8 cellular contexts compared by ENCODE assay signal in the genomic region with DNA sequence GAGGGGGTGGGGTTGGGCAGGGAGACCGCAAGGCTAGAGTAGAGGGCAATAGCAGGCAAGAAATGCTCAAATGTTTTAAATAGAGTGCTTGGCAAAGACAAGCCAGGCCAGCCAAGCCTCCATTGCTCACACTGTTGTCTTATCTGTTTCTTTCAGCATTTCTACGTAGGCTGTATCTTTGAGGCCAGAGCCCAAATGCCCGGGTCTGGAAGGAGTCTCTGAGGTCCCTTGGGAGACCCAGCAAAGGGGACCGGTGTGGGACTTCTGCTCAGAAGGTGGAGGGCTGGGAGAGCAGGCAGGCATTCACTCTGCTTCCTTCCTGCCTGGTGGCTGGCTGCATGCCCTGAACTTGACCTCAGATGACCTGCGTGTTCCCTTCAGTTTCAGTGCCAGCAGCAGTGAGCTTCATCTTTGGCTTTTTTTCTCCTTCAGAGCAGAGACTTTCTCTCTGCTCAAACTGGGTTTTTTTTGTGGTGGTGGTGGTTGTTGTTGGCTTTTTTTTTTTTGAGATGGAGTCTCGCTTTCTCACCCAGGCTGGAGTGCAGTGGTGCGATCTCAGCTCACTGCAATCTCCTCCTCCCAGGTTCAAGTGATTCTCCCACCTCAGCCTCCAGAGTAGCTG. TPM values are rescaled to one million over a fixed set of nuclear protein-coding genes. Genes with fewer than 3 reads are reported as not detected.
DNase-seq lines count a peak whose midpoint lies in the region; ATAC-seq and TF ChIP-seq lines count a peak whose summit lies in the region.

No MANE protein-coding gene starts in this region.

- H3K36me3 ChIP-seq in ovary (no peaks in the 10 kb centered on the region), HAP-1 (replicated peaks) (no peaks in the 10 kb centered on the region)

- H3K9me3 Mint-ChIP-seq in dendritic cell treated with granulocyte-macrophage colony-stimulating factor and Interleukin-4, amounts not matched to agents 40 ng/mL and 50 ng/mL, for 4 days = no peaks in the 10 kb centered on the region
- no peaks in the 10 kb centered on the region for H3K9me3 Mint-ChIP-seq in HFFc6

- H3K27me3 ChIP-seq in ovary (no peaks in the 10 kb centered on the region), HAP-1 (ENCODE audit: low read depth) (no peaks in the 10 kb centered on the region)

- H3K9me3 ChIP-seq in ovary (no peaks in the 10 kb centered on the region), HAP-1 (no peaks in the 10 kb centered on the region)

- DNase-seq in DMS 273 (lab: John Stamatoyannopoulos, UW; ENCODE audit: unreplicated experiment) (peak; percentile 77), SKM-1 (lab: John Stamatoyannopoulos, UW; ENCODE audit: unreplicated experiment) (peak; percentile 60), ovary (peak; percentile 46 to 88 (median 67)), HAP-1 (ENCODE audit: low spot score in 2 of 2) (no peak), HFFc6 (no peak)

- 40 to 44% (median 41%) methylated on average over 7 of the region's 7 CpGs for WGBS in ovary, 3 donors

- no peaks in the 10 kb centered on the region for H3K36me3 Mint-ChIP-seq in dendritic cell treated with granulocyte-macrophage colony-stimulating factor and Interleukin-4, amounts not matched to agents 40 ng/mL and 50 ng/mL, for 4 days (ENCODE audit: low read depth)
- no peaks in the 10 kb centered on the region for H3K36me3 Mint-ChIP-seq in HFFc6 (ENCODE audit: low read depth)

- intact Hi-C loops in dendritic cell treated with granulocyte-macrophage colony-stimulating factor and Interleukin-4, amounts not matched to agents 40 ng/mL and 50 ng/mL, for 4 days (cut with micrococcal nuclease) = no loop called here
- intact Hi-C loops in ovary (cut with DNase I) = no loop called here

- H3K4me1 Mint-ChIP-seq in dendritic cell treated with granulocyte-macrophage colony-stimulating factor and Interleukin-4, amounts not matched to agents 40 ng/mL and 50 ng/mL, for 4 days (ENCODE audit: low read depth) = peaks cover 65% of the 10 kb centered on the region
- H3K4me1 Mint-ChIP-seq in HFFc6 (ENCODE audit: low read depth) = peaks cover 21% of the 10 kb centered on the region

- no peak overlapping the region for H3K27ac ChIP-seq in ovary

- H3K27me3 Mint-ChIP-seq in dendritic cell treated with granulocyte-macrophage colony-stimulating factor and Interleukin-4, amounts not matched to agents 40 ng/mL and 50 ng/mL, for 4 days = no peaks in the 10 kb centered on the region
- peaks cover 11% of the 10 kb centered on the region for H3K27me3 Mint-ChIP-seq in HFFc6 (ENCODE audit: insufficient read depth)

- peak overlapping the region; percentile 71 for H3K27ac Mint-ChIP-seq in dendritic cell treated with granulocyte-macrophage colony-stimulating factor and Interleukin-4, amounts not matched to agents 40 ng/mL and 50 ng/mL, for 4 days
- no peak overlapping the region for H3K27ac Mint-ChIP-seq in HFFc6

- peak overlapping the region; percentile 51 for H3K4me3 Mint-ChIP-seq in dendritic cell treated with granulocyte-macrophage colony-stimulating factor and Interleukin-4, amounts not matched to agents 40 ng/mL and 50 ng/mL, for 4 days
- H3K4me3 Mint-ChIP-seq in HFFc6 = no peak overlapping the region

- ATAC-seq in GM19351 (IDR thresholded peaks at IDR 0.05; ENCODE audit: unreplicated experiment) (peak; percentile 67), HG03439 (IDR thresholded peaks at IDR 0.05; ENCODE audit: unreplicated experiment) (peak; percentile 87)

- H3K4me1 ChIP-seq in ovary (ENCODE audit: insufficient read depth) (peaks cover 4% of the 10 kb centered on the region), HAP-1 (peaks cover 2% of the 10 kb centered on the region; the same call in 1 of the 2 replicates)

- TF ChIP-seq CTCF in ovary (IDR thresholded peaks at IDR 0.05) (no peak), HFFc6 (IDR thresholded peaks at IDR 0.05) (no peak)

- H3K4me3 ChIP-seq in ovary (no peak overlapping the region), HAP-1 (no peak overlapping the region)

- no peak for TF ChIP-seq EP300 in ovary (IDR thresholded peaks at IDR 0.05)

- no peak for TF ChIP-seq POLR2A in ovary (IDR thresholded peaks at IDR 0.05)

- in situ Hi-C loops in HAP-1 (cut with MboI; ENCODE audit: low sequenced_read_pairs) = no loop called here

RNA-seq across cellular contexts. Expression of a gene that starts 13.7 kb away (rescaled TPM):
- 10 to 100 TPM in 2 of 7 donors, 1 to 10 TPM in 5; 5.1 to 13.5 (median 7.9) TPM for total RNA-seq in ovary
- 1 to 10 TPM; 2.6 to 3.3 TPM for polyA plus RNA-seq in ovary
- 1 to 10 TPM; 3.2 to 3.7 (median 3.4) TPM for total RNA-seq in HFFc6 (2021; fragmentation: NEBNext Ultra II Directional; extraction: Animal tissue kit (Norgen Biotek cat#: 25700))

RNA-seq across cellular contexts. Expression of a gene that starts 44.3 kb away (rescaled TPM):
- 10 to 100 TPM; 45.8 to 66.2 (median 52.4) TPM for total RNA-seq in ovary
- 10 to 100 TPM; 70.7 to 84.1 TPM for polyA plus RNA-seq in ovary
- total RNA-seq in HFFc6 (2021; fragmentation: NEBNext Ultra II Directional; extraction: Animal tissue kit (Norgen Biotek cat#: 25700)) = 10 to 100 TPM; 63.2 to 73.3 (median 69.3) TPM

Comparison
In these comparisons a context has a peak if more than half of its experiments do, and no peak if none do; other contexts are left out.
1. DNase-seq: peak in DMS 273 (single experiment), SKM-1 (single experiment) and ovary (5 of 5); none in HAP-1 (0 of 2) and HFFc6 (single experiment).